In the genomic region with DNA sequence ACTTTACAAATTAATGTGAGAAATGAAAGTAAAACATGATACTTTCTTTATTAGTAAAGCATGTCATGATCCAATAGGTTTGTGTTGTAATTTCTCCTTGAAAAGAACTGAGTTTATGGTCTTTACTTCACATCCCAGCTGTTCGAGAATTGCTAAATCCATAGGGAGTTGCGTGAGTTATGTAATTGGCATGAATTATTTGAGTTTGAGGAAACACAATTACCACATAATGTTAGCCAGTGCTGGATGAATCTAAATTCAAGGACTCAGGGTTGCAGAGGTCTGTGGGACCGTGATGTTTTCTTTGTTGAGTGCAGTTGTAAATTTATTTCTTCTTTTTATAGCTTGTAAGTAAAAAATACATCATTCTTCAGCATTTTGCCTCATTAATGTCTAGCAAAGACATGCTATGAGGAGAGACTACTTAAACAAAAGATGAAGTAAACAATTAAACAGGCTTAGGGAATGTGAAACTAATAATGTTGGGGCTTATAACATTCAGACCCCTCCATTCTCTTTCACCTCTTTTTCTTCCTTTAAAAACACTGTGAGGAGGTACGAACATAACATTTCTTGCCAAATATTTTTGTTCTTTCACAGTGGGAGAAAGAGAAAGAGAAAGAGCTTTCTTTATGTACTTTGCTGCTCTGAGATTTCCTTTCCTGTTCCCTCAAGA, we compare ENCODE assay signal across 8 cellular contexts.
DNase-seq lines count a peak whose midpoint lies in the region; ATAC-seq and TF ChIP-seq lines count a peak whose summit lies in the region.

No MANE protein-coding gene starts in this region.

- H3K79me2 ChIP-seq in smooth muscle cell (ENCODE audit: low read depth), result no peaks in the 10 kb centered on the region

- peaks cover 12% of the 10 kb centered on the region for H3F3A ChIP-seq in smooth muscle cell (ENCODE audit: low read depth)

- 61% methylated on average over 4 of the region's 4 CpGs for WGBS in smooth muscle cell (ENCODE audit: low lambda C conversion rate)

- H3K27ac ChIP-seq in smooth muscle cell (ENCODE audit: low read depth), result peak overlapping the region; percentile 9

- peak; percentile 38 for ATAC-seq in GM19025 (IDR thresholded peaks at IDR 0.05; ENCODE audit: low read depth, unreplicated experiment)

- H3K4me2 ChIP-seq in smooth muscle cell, result peak overlapping the region; percentile 69

- TF ChIP-seq CTCF in smooth muscle cell (IDR thresholded peaks at IDR 0.05; ENCODE audit: borderline replicate concordance, insufficient read depth, poor library complexity, severe bottlenecking), result no peak

- peak overlapping the region; percentile 25 for H3K4me3 ChIP-seq in smooth muscle cell

- H3K4me1 ChIP-seq in smooth muscle cell (ENCODE audit: low read depth), result peaks cover 26% of the 10 kb centered on the region

- H2AFZ ChIP-seq in smooth muscle cell (ENCODE audit: low read depth), result peak overlapping the region; percentile 80

- no peaks in the 10 kb centered on the region for H3K36me3 ChIP-seq in smooth muscle cell (ENCODE audit: low read depth)

- no peak overlapping the region for H3K9ac ChIP-seq in smooth muscle cell (ENCODE audit: low read depth)

- H3K27me3 ChIP-seq in smooth muscle cell (ENCODE audit: low read depth), result no peaks in the 10 kb centered on the region

- no peaks in the 10 kb centered on the region for H3K9me3 ChIP-seq in smooth muscle cell (replicated peaks; ENCODE audit: low read depth)

- no peaks in the 10 kb centered on the region for H4K20me1 ChIP-seq in smooth muscle cell (ENCODE audit: low read depth)

- DNase-seq in NCI-H2171 treated with DMSO at 0.1 percent for 48 hours (lab: John Stamatoyannopoulos, UW), result peak; percentile 72
- DNase-seq in fibroblast of peridontal ligament (ENCODE audit: extremely low read depth), result peak; percentile 98
- no peak for DNase-seq in smooth muscle cell (lab: John Stamatoyannopoulos, UW; ENCODE audit: unreplicated experiment)
- no peak for DNase-seq in NCI-H345 (lab: John Stamatoyannopoulos, UW)
- no peak for DNase-seq in HT-29 (ENCODE audit: low spot score)
- DNase-seq in NCI-H82 (lab: John Stamatoyannopoulos, UW), result no peak
- DNase-seq in OCI-M2 (lab: John Stamatoyannopoulos, UW; ENCODE audit: unreplicated experiment), result no peak

Comparison
In these comparisons a context has a peak if more than half of its experiments do, and no peak if none do; other contexts are left out.
1. DNase-seq: peak in NCI-H2171 treated with DMSO at 0.1 percent for 48 hours (single experiment) and fibroblast of peridontal ligament (single experiment); none in smooth muscle cell (single experiment), NCI-H345 (single experiment), HT-29 (single experiment), NCI-H82 (single experiment) and OCI-M2 (single experiment).